10 cellular contexts compared by ENCODE assay signal in the genomic region with DNA sequence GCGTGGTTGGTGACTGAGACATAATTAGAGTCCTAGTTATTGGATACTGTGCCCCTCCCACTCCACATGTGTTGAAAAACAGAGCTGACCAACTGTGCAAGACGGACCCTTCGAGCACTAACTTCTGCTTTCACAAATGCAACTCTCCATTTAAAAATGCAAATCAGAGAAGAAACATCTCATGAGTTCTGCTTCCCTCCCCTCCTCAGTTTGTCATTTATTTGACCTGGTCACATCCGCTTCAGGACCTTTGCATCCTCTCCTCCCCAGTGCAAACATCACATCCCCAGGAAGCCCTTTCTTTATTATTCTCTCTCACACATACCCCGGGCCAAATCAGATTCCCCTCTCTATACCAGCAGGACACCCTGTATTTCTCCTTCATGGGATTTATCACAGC. TPM values are rescaled to one million over a fixed set of nuclear protein-coding genes. Genes with fewer than 3 reads are reported as not detected.
DNase-seq lines count a peak whose midpoint lies in the region; ATAC-seq and TF ChIP-seq lines count a peak whose summit lies in the region.
"Had no signal": no experiment of that assay in that cellular context is flagged by ENCODE, and none has a peak within 500 bp of the region (broad histone marks: within the 10 kb centered on the region; RNA-seq: fewer than 3 reads in every experiment).

No MANE protein-coding gene starts in this region.

- no peak for TF ChIP-seq EP300 in stomach (IDR thresholded peaks at IDR 0.05)

- no peak overlapping the region for H3K4me3 ChIP-seq in endodermal cell (ENCODE audit: low read length)
- H3K4me3 ChIP-seq in stomach: no peak overlapping the region
- H3K4me3 ChIP-seq: SJCRH30 had no signal

- no peak for TF ChIP-seq POLR2A in stomach (IDR thresholded peaks at IDR 0.05)

- H3K36me3 ChIP-seq in endodermal cell (ENCODE audit: control insufficient read depth, insufficient read depth, low read length) (no peaks in the 10 kb centered on the region), stomach (no peaks in the 10 kb centered on the region)
- H3K36me3 ChIP-seq: SJCRH30 had no signal

- no peak overlapping the region for H3K9ac ChIP-seq in endodermal cell (ENCODE audit: extremely low read depth, low read length, poor library complexity, severe bottlenecking)

- 48 to 80% methylated on average over 4 to 5 of the region's 5 CpGs for WGBS in endodermal cell (ENCODE audit: insufficient coverage in 1 of 2, insufficient read length in 1 of 2), 2 experiments
- 59 to 74% (median 68%) methylated on average over 5 of the region's 5 CpGs for WGBS in stomach, 5 donors

- peak overlapping the region; percentile 57 for H3K27ac Mint-ChIP-seq in endodermal cell
- no peak overlapping the region for H3K27ac Mint-ChIP-seq in stimulated activated effector memory CD8-positive, alpha-beta T cell treated with anti-CD3 and anti-CD28 coated beads, Interleukin-12 subunit alpha, Interleukin-12 subunit beta, amount 100 ng/mL, for 72 hours
- H3K27ac Mint-ChIP-seq: activated naive CD4-positive, alpha-beta T cell treated with anti-CD3 and anti-CD28 coated beads, Interleukin-2, amount 10 ng/mL, durations not matched to agents 7 days and 5 days had no signal

- H3K9me3 Mint-ChIP-seq in endodermal cell: no peaks in the 10 kb centered on the region
- no peaks in the 10 kb centered on the region for H3K9me3 Mint-ChIP-seq in stimulated activated effector memory CD8-positive, alpha-beta T cell treated with anti-CD3 and anti-CD28 coated beads, Interleukin-12 subunit alpha, Interleukin-12 subunit beta, amount 100 ng/mL, for 72 hours
- H3K9me3 Mint-ChIP-seq: activated naive CD4-positive, alpha-beta T cell treated with anti-CD3 and anti-CD28 coated beads, Interleukin-2, amount 10 ng/mL, durations not matched to agents 7 days and 5 days had no signal

- DNase-seq in endodermal cell (peak; percentile 60), stomach (no peak), middle frontal gyrus (ENCODE audit: extremely low spot score, low spot score) (no peak), NCI-H1436 (lab: John Stamatoyannopoulos, UW) (no peak)
- DNase-seq in stimulated activated effector memory CD8-positive, alpha-beta T cell treated with anti-CD3 and anti-CD28 coated beads, Interleukin-12 subunit alpha, Interleukin-12 subunit beta, amount 100 ng/mL, for 72 hours (ENCODE audit: low spot score in 2 of 2): no peak
- DNase-seq: activated naive CD4-positive, alpha-beta T cell treated with anti-CD3 and anti-CD28 coated beads, Interleukin-2, amount 10 ng/mL, durations not matched to agents 7 days and 5 days; SJCRH30 had no signal

- H3K9me3 ChIP-seq in endodermal cell (ENCODE audit: control insufficient read depth, low read length): no peaks in the 10 kb centered on the region
- H3K9me3 ChIP-seq in stomach: no peaks in the 10 kb centered on the region
- H3K9me3 ChIP-seq: SJCRH30 had no signal

- H3K4me1 Mint-ChIP-seq in endodermal cell: peaks cover 43% of the 10 kb centered on the region
- no peaks in the 10 kb centered on the region for H3K4me1 Mint-ChIP-seq in stimulated activated effector memory CD8-positive, alpha-beta T cell treated with anti-CD3 and anti-CD28 coated beads, Interleukin-12 subunit alpha, Interleukin-12 subunit beta, amount 100 ng/mL, for 72 hours
- H3K4me1 Mint-ChIP-seq: activated naive CD4-positive, alpha-beta T cell treated with anti-CD3 and anti-CD28 coated beads, Interleukin-2, amount 10 ng/mL, durations not matched to agents 7 days and 5 days had no signal

- no peaks in the 10 kb centered on the region for H3K36me3 Mint-ChIP-seq in endodermal cell (ENCODE audit: low read depth)
- no peaks in the 10 kb centered on the region for H3K36me3 Mint-ChIP-seq in stimulated activated effector memory CD8-positive, alpha-beta T cell treated with anti-CD3 and anti-CD28 coated beads, Interleukin-12 subunit alpha, Interleukin-12 subunit beta, amount 100 ng/mL, for 72 hours
- H3K36me3 Mint-ChIP-seq: activated naive CD4-positive, alpha-beta T cell treated with anti-CD3 and anti-CD28 coated beads, Interleukin-2, amount 10 ng/mL, durations not matched to agents 7 days and 5 days had no signal

- intact Hi-C loops in stomach (cut with DNase I; ENCODE audit: low total_unique reads): no loop called here

- peaks cover 5% of the 10 kb centered on the region for H3K4me1 ChIP-seq in endodermal cell (ENCODE audit: control insufficient read depth, insufficient read depth, low read length)
- peaks cover 0 to 7% (median 0%) of the 10 kb centered on the region in 4 donors for H3K4me1 ChIP-seq in stomach
- H3K4me1 ChIP-seq: SJCRH30 had no signal

- no peaks in the 10 kb centered on the region for H3K27me3 Mint-ChIP-seq in endodermal cell (ENCODE audit: insufficient read depth)
- H3K27me3 Mint-ChIP-seq: activated naive CD4-positive, alpha-beta T cell treated with anti-CD3 and anti-CD28 coated beads, Interleukin-2, amount 10 ng/mL, durations not matched to agents 7 days and 5 days had no signal

- H3K4me3 Mint-ChIP-seq in endodermal cell: peak overlapping the region; percentile 0
- H3K4me3 Mint-ChIP-seq in stimulated activated effector memory CD8-positive, alpha-beta T cell treated with anti-CD3 and anti-CD28 coated beads, Interleukin-12 subunit alpha, Interleukin-12 subunit beta, amount 100 ng/mL, for 72 hours: no peak overlapping the region
- H3K4me3 Mint-ChIP-seq: activated naive CD4-positive, alpha-beta T cell treated with anti-CD3 and anti-CD28 coated beads, Interleukin-2, amount 10 ng/mL, durations not matched to agents 7 days and 5 days had no signal

- no peak overlapping the region for H3K27ac ChIP-seq in endodermal cell (ENCODE audit: low read depth, low read length)
- H3K27ac ChIP-seq in stomach: no peak overlapping the region
- H3K27ac ChIP-seq: SJCRH30 had no signal

- TF ChIP-seq CTCF in endodermal cell (conservative IDR thresholded peaks at IDR 0.05) (no peak), stomach (IDR thresholded peaks at IDR 0.05) (no peak)

- H3K27me3 ChIP-seq in endodermal cell (ENCODE audit: control insufficient read depth, insufficient read depth, low read length, poor library complexity, severe bottlenecking): no peaks in the 10 kb centered on the region
- no peaks in the 10 kb centered on the region for H3K27me3 ChIP-seq in stomach
- H3K27me3 ChIP-seq: SJCRH30 had no signal

- ATAC-seq in GM18502 (IDR thresholded peaks at IDR 0.05; ENCODE audit: poor library complexity, unreplicated experiment): peak; percentile 91
- peak; percentile 96 for ATAC-seq in GM21528 (IDR thresholded peaks at IDR 0.05; ENCODE audit: low FRiP score, unreplicated experiment)
- ATAC-seq in HG03342 (IDR thresholded peaks at IDR 0.05; ENCODE audit: unreplicated experiment): peak; percentile 98
- ATAC-seq in stimulated activated effector memory CD8-positive, alpha-beta T cell treated with anti-CD3 and anti-CD28 coated beads, Interleukin-12 subunit alpha, Interleukin-12 subunit beta, amount 100 ng/mL, for 72 hours: no peak

RNA-seq across cellular contexts. Expression of gene NOCT, which starts 38.1 kb away (rescaled TPM):
- total RNA-seq in endodermal cell (10 to 100 TPM; 11.7 to 22.3 TPM), stomach (1 to 10 TPM in 2 of 5 donors, under 1 TPM in 1, not detected in 2; 0.58 to 4.4 (median 2.2) TPM)
- polyA plus RNA-seq in endodermal cell (2013, experiment 1 of 2): 7.1 TPM
- 7.7 TPM for polyA plus RNA-seq in endodermal cell (2013, experiment 2 of 2)
- 1 to 10 TPM in 1 of 3 donors, under 1 TPM in 2; 0.38 to 1.1 (median 0.76) TPM for polyA plus RNA-seq in stomach
